Comparison of ENCODE assay signal across 28 cellular contexts in genomic region chr17:13143001-13143400, GRCh38.
"Had no signal": no experiment of that assay in that cellular context is flagged by ENCODE, and none has a peak within 500 bp of the region (broad histone marks: within the 10 kb centered on the region; RNA-seq: fewer than 3 reads in every experiment).

No MANE protein-coding gene starts in this region.

- H3K79me2 ChIP-seq: parathyroid adenoma had no signal

- H3K9ac ChIP-seq: parathyroid adenoma had no signal

- H3K27me3 ChIP-seq: ovary, right lobe of liver, sigmoid colon, stomach, thyroid gland, tibial nerve, upper lobe of left lung, vagina had no signal

- H3K27ac ChIP-seq: ovary, parathyroid adenoma, psoas muscle, right lobe of liver, sigmoid colon, stomach, thoracic aorta, thyroid gland, tibial nerve, upper lobe of left lung, vagina had no signal

- H3K9me3 ChIP-seq: ovary, psoas muscle, right lobe of liver, sigmoid colon, thoracic aorta, thyroid gland, vagina had no signal

- H3K27ac Mint-ChIP-seq: natural killer cell treated with Interleukin-12 subunit alpha and Interleukin-12 subunit beta and Interleukin-15 and Interleukin-18, amount 100 ng/mL, for 72 hours; nephron progenitor cell; progenitor cell of endocrine pancreas; stimulated activated effector memory CD8-positive, alpha-beta T cell treated with anti-CD3 and anti-CD28 coated beads, Interleukin-12 subunit alpha, Interleukin-12 subunit beta, amount 100 ng/mL, for 72 hours; stimulated activated naive B cell treated with anti-CD40 and anti-IgM and Interleukin-4, amounts not matched to agents 10 μg/mL and 1 μg/mL and 100 μg/mL, for 72 hours; stimulated activated naive CD8-positive, alpha-beta T cell treated with anti-CD3 and anti-CD28 coated beads, Interleukin-15, Interleukin-2, amounts not matched to agents 100 ng/mL and 50 ng/mL, for 24 hours had no signal

- DNase-seq: nephron progenitor cell; occipital lobe; ovary; posterior cingulate gyrus; psoas muscle; right cardiac atrium; right lobe of liver; sigmoid colon; small intestine; stimulated activated CD4-positive, alpha-beta T cell treated with anti-CD3 and anti-CD28 coated beads, Interleukin-15, amount 100 ng/mL, for 24 hours; stimulated activated CD4-positive, alpha-beta T cell treated with anti-CD3 and anti-CD28 coated beads, Interleukin-2, amount 100 ng/mL, for 24 hours; stimulated activated CD4-positive, alpha-beta T cell treated with anti-CD3 and anti-CD28 coated beads, Interleukin-2, amount 100 ng/mL, for 48 hours; stimulated activated CD4-positive, alpha-beta T cell treated with anti-CD3 and anti-CD28 coated beads, Interleukin-4, amount 100 ng/mL, for 24 hours; stimulated activated naive B cell treated with anti-CD40 and anti-IgM and Interleukin-4, amounts not matched to agents 10 μg/mL and 1 μg/mL and 100 μg/mL, for 72 hours; stimulated activated naive CD4-positive, alpha-beta T cell treated with Interleukin-2 at 50 U/mL for 16 hours; stomach; thyroid gland; trophoblast cell; upper lobe of left lung had no signal

- ATAC-seq: natural killer cell treated with Interleukin-12 subunit alpha and Interleukin-12 subunit beta and Interleukin-15 and Interleukin-18, amount 100 ng/mL, for 72 hours; psoas muscle; right cardiac atrium; right lobe of liver; stimulated activated effector memory CD8-positive, alpha-beta T cell treated with anti-CD3 and anti-CD28 coated beads, Interleukin-12 subunit alpha, Interleukin-12 subunit beta, amount 100 ng/mL, for 72 hours; stimulated activated naive B cell treated with anti-CD40 and anti-IgM and Interleukin-4, amounts not matched to agents 10 μg/mL and 1 μg/mL and 100 μg/mL, for 72 hours had no signal

- H3K4me3 Mint-ChIP-seq: natural killer cell treated with Interleukin-12 subunit alpha and Interleukin-12 subunit beta and Interleukin-15 and Interleukin-18, amount 100 ng/mL, for 72 hours; nephron progenitor cell; neural crest cell; stimulated activated effector memory CD8-positive, alpha-beta T cell treated with anti-CD3 and anti-CD28 coated beads, Interleukin-12 subunit alpha, Interleukin-12 subunit beta, amount 100 ng/mL, for 72 hours; stimulated activated naive B cell treated with anti-CD40 and anti-IgM and Interleukin-4, amounts not matched to agents 10 μg/mL and 1 μg/mL and 100 μg/mL, for 72 hours; stimulated activated naive CD8-positive, alpha-beta T cell treated with anti-CD3 and anti-CD28 coated beads, Interleukin-15, Interleukin-2, amounts not matched to agents 100 ng/mL and 50 ng/mL, for 24 hours had no signal

- H3K4me1 ChIP-seq: parathyroid adenoma, psoas muscle, right lobe of liver, sigmoid colon, stomach, thyroid gland, tibial nerve, upper lobe of left lung, vagina had no signal

- H2AFZ ChIP-seq: parathyroid adenoma had no signal

- H3K36me3 Mint-ChIP-seq: natural killer cell treated with Interleukin-12 subunit alpha and Interleukin-12 subunit beta and Interleukin-15 and Interleukin-18, amount 100 ng/mL, for 72 hours; stimulated activated effector memory CD8-positive, alpha-beta T cell treated with anti-CD3 and anti-CD28 coated beads, Interleukin-12 subunit alpha, Interleukin-12 subunit beta, amount 100 ng/mL, for 72 hours; stimulated activated naive B cell treated with anti-CD40 and anti-IgM and Interleukin-4, amounts not matched to agents 10 μg/mL and 1 μg/mL and 100 μg/mL, for 72 hours had no signal

- H3K36me3 ChIP-seq: ovary, right lobe of liver, sigmoid colon, stomach, thoracic aorta, thyroid gland, tibial nerve, upper lobe of left lung, vagina had no signal

- H3K4me3 ChIP-seq: ovary, psoas muscle, right lobe of liver, sigmoid colon, stomach, thoracic aorta, thyroid gland, tibial nerve, upper lobe of left lung, vagina had no signal

- H3K27me3 Mint-ChIP-seq: progenitor cell of endocrine pancreas had no signal

- H3K4me1 Mint-ChIP-seq: stimulated activated effector memory CD8-positive, alpha-beta T cell treated with anti-CD3 and anti-CD28 coated beads, Interleukin-12 subunit alpha, Interleukin-12 subunit beta, amount 100 ng/mL, for 72 hours; stimulated activated naive B cell treated with anti-CD40 and anti-IgM and Interleukin-4, amounts not matched to agents 10 μg/mL and 1 μg/mL and 100 μg/mL, for 72 hours had no signal
